Comparison of ENCODE assay signal across 9 cellular contexts in the genomic region with DNA sequence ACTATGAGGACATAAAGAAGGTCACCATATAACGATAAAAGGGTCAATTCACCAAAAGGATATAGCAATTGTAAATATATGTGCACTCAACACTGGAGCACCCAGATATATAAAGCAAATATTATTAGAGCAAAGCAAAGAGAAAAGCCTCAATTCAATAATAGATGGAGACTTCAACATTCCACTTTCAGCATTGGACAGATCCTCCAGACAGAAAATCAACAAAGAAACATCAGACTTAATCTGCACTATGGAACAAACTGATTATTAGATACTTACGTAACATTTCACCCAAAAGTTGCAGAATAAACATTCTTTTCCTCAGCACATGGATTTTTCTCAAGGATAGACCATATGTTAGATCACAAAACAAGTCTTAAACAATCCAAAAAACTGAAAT. TPM values are rescaled to one million over a fixed set of nuclear protein-coding genes. Genes with fewer than 3 reads are reported as not detected.
DNase-seq lines count a peak whose midpoint lies in the region; FAIRE-seq and TF ChIP-seq lines count a peak whose summit lies in the region.
"Not testable (repeated sequence)": the region's sequence is repeated elsewhere in the genome, so short reads cannot be mapped to it uniquely, and the experiment has no call there.
"Had no signal": no experiment of that assay in that cellular context is flagged by ENCODE, and none has a peak within 500 bp of the region (broad histone marks: within the 10 kb centered on the region; RNA-seq: fewer than 3 reads in every experiment).

No MANE protein-coding gene starts in this region.

- H3K9ac ChIP-seq in liver (ENCODE audit: low read depth in 1 of 2, low read length in 2 of 2): not testable (repeated sequence)

- peak; percentile 15 for FAIRE-seq in G401.6 (lab: Jason Lieb, UNC)

- not testable (repeated sequence) for H3K36me3 ChIP-seq in HEK293 (ENCODE audit: control insufficient read depth in 2 of 2, insufficient read depth in 1 of 2, low read length in 2 of 2); liver (ENCODE audit: control insufficient read depth in 4 of 4, insufficient read depth in 3 of 4, low read depth in 1 of 4, low read length in 3 of 4)

- H3K4me3 ChIP-seq in AG10803 (ENCODE audit: low read length); HEK293 (ENCODE audit: low read depth, low read length); liver (ENCODE audit: low read depth in 1 of 3, low read length in 3 of 3): not testable (repeated sequence)

- POLR2A ChIA-PET in HEK293 (lab: Yijun Ruan, JAX): not testable (repeated sequence)

- DNase-seq in AG10803 (ENCODE audit: low read depth): peak; percentile 2
- peak; percentile 3 for DNase-seq in amniotic epithelial cell (ENCODE audit: low read depth)

- TF ChIP-seq CTCF in AG10803 (conservative IDR thresholded peaks at IDR 0.05; ENCODE audit: low read length); HEK293 (tag by site-specific recombination; IDR thresholded peaks at IDR 0.05); liver (IDR thresholded peaks at IDR 0.05; ENCODE audit: low read depth, low read length, missing input control): not testable (repeated sequence)

- CTCF ChIA-PET in HEK293 (lab: Yijun Ruan, JAX): not testable (repeated sequence)

- WGBS in liver: 92% methylated on average over 2 of the region's 2 CpGs

- H3K4me1 ChIP-seq in HEK293 (ENCODE audit: control insufficient read depth, insufficient read depth, low read length); liver (ENCODE audit: control insufficient read depth in 4 of 4, insufficient read depth in 4 of 4, low read length in 3 of 4): not testable (repeated sequence)

- H3K9me3 ChIP-seq in HEK293 (ENCODE audit: control insufficient read depth, insufficient read depth, low read depth, low read length); liver (ENCODE audit: control insufficient read depth in 4 of 4, low read length in 3 of 4): not testable (repeated sequence)

- H3K27me3 ChIP-seq in liver (ENCODE audit: control insufficient read depth in 4 of 4, insufficient read depth in 4 of 4, low read length in 3 of 4): not testable (repeated sequence)

- not testable (repeated sequence) for H3K27ac ChIP-seq in HEK293 (ENCODE audit: extremely low read depth, low read depth, low read length); liver (ENCODE audit: low read depth in 1 of 2, low read length in 2 of 2)

- TF ChIP-seq RAD21 in liver (IDR thresholded peaks at IDR 0.05): not testable (repeated sequence)

TF ChIP-seq in HEK293, 187 proteins besides CTCF, POLR2A, EP300 and RAD21:
- TF ChIP-seq, protein P1, sequence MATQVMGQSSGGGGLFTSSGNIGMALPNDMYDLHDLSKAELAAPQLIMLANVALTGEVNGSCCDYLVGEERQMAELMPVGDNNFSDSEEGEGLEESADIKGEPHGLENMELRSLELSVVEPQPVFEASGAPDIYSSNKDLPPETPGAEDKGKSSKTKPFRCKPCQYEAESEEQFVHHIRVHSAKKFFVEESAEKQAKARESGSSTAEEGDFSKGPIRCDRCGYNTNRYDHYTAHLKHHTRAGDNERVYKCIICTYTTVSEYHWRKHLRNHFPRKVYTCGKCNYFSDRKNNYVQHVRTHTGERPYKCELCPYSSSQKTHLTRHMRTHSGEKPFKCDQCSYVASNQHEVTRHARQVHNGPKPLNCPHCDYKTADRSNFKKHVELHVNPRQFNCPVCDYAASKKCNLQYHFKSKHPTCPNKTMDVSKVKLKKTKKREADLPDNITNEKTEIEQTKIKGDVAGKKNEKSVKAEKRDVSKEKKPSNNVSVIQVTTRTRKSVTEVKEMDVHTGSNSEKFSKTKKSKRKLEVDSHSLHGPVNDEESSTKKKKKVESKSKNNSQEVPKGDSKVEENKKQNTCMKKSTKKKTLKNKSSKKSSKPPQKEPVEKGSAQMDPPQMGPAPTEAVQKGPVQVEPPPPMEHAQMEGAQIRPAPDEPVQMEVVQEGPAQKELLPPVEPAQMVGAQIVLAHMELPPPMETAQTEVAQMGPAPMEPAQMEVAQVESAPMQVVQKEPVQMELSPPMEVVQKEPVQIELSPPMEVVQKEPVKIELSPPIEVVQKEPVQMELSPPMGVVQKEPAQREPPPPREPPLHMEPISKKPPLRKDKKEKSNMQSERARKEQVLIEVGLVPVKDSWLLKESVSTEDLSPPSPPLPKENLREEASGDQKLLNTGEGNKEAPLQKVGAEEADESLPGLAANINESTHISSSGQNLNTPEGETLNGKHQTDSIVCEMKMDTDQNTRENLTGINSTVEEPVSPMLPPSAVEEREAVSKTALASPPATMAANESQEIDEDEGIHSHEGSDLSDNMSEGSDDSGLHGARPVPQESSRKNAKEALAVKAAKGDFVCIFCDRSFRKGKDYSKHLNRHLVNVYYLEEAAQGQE (tag by site-specific recombination; IDR thresholded peaks at IDR 0.05): peak; percentile 45; the same call in 1 of the 2 replicates

TF ChIP-seq in liver, 16 proteins besides CTCF, POLR2A, EP300 and RAD21:
- TF ChIP-seq, protein P1 (IDR thresholded peaks at IDR 0.05): peak; percentile 24

RNA-seq across cellular contexts. Expression of a gene that starts 10.2 kb away (rescaled TPM):
- total RNA-seq in liver: 1 to 10 TPM; 1.3 to 7.4 TPM
- under 1 TPM in 1 of 2 donors, not detected in 1; 0.99 TPM for polyA plus RNA-seq in liver
- polyA plus RNA-seq: CD14-positive monocyte; CD4-positive, alpha-beta memory T cell; CD8-positive, alpha-beta memory T cell had no signal

RNA-seq across cellular contexts. Expression of a gene that starts 18.9 kb away (rescaled TPM):
- total RNA-seq in liver: 10 to 100 TPM in 1 of 2 donors, 1 to 10 TPM in 1; 2.1 to 11.8 TPM
- polyA plus RNA-seq in liver: not detected
- polyA plus RNA-seq: CD14-positive monocyte; CD4-positive, alpha-beta memory T cell had no signal

RNA-seq across cellular contexts. Expression of a gene that starts 20.7 kb away (rescaled TPM):
- total RNA-seq in liver: 1 to 10 TPM; 1.1 to 6.7 TPM
- polyA plus RNA-seq in liver: under 1 TPM in 1 of 2 donors, not detected in 1; 0.35 TPM
- polyA plus RNA-seq: CD14-positive monocyte; CD8-positive, alpha-beta memory T cell had no signal

RNA-seq across cellular contexts. Expression of a gene that starts 43.3 kb away (rescaled TPM):
- 1 to 10 TPM; 1.4 to 5.9 TPM for total RNA-seq in liver
- under 1 TPM; 0.03 to 0.49 TPM for polyA plus RNA-seq in liver
- polyA plus RNA-seq: CD14-positive monocyte; CD8-positive, alpha-beta memory T cell had no signal

RNA-seq across cellular contexts. Expression of a gene that starts 50.7 kb away (rescaled TPM):
- 1 to 10 TPM in 1 of 2 donors, under 1 TPM in 1; 0.84 to 3.8 TPM for total RNA-seq in liver
- under 1 TPM in 1 of 2 donors, not detected in 1; 0.57 TPM for polyA plus RNA-seq in liver
- polyA plus RNA-seq: CD14-positive monocyte; CD4-positive, CD25-positive, alpha-beta regulatory T cell; CD8-positive, alpha-beta memory T cell had no signal
